In genomic region chr4:86898562-86898961, GRCh38 we compare ENCODE assay signal across 12 cellular contexts. TPM values are rescaled to one million over a fixed set of nuclear protein-coding genes. Genes with fewer than 3 reads are reported as not detected.
DNase-seq lines count a peak whose midpoint lies in the region; ATAC-seq, FAIRE-seq and TF ChIP-seq lines count a peak whose summit lies in the region.
"Had no signal": no experiment of that assay in that cellular context is flagged by ENCODE, and none has a peak within 500 bp of the region (broad histone marks: within the 10 kb centered on the region; RNA-seq: fewer than 3 reads in every experiment).

No MANE protein-coding gene starts in this region.

- no peaks in the 10 kb centered on the region for H3K79me2 ChIP-seq in OCI-LY7 (ENCODE audit: insufficient read depth, low read depth, low read length)

- no peaks in the 10 kb centered on the region for H3K9me2 ChIP-seq in OCI-LY7 (ENCODE audit: insufficient read depth, low read length)

- H3K4me1 Mint-ChIP-seq in type B pancreatic cell (ENCODE audit: unreplicated experiment), result no peaks in the 10 kb centered on the region

- intact Hi-C loops in left cardiac atrium (cut with DNase I), result loop anchor here in 1 of 2 donors (5.0 kb wide), 1 partner anchor 401 kb away; no protein-coding TSS in a partner anchor
- intact Hi-C loops in OCI-LY7 (cut with micrococcal nuclease; ENCODE audit: unreplicated experiment), result loop anchor here (1.0 to 5.0 kb wide), 2 partner anchors 252 to 339 kb away; no protein-coding TSS in a partner anchor

- no peak for DNase-seq in cardiac muscle cell (ENCODE audit: low read depth in 1 of 2, low spot score in 1 of 2)
- no peak for DNase-seq in left cardiac atrium
- peak; percentile 16 for DNase-seq in OCI-LY7 (ENCODE audit: low spot score)
- no peak for DNase-seq in epithelial cell of proximal tubule (ENCODE audit: low read depth)
- no peak for DNase-seq in type B pancreatic cell (ENCODE audit: extremely low spot score, unreplicated experiment)
- no peak for DNase-seq in small intestine
- DNase-seq: activated T-cell treated with anti-CD3 and anti-CD28 coated beads, Interleukin-2, amount 50 U/mL, for 72 hours; NCI-H226; nucleus accumbens had no signal

- POLR2A ChIA-PET in OCI-LY7 (lab: Charles Lee), result interaction anchor here (0.6 to 1.2 kb wide), 3 partner anchors 44 to 527 kb away, joined by 3 to 4 read pairs (median 3); no protein-coding TSS in a partner anchor

- FAIRE-seq in small intestine (lab: Jason Lieb, UNC), result no peak

- ATAC-seq in left cardiac atrium, result no peak
- ATAC-seq in GM19463 (IDR thresholded peaks at IDR 0.05; ENCODE audit: unreplicated experiment), result no peak
- no peak for ATAC-seq in esophagus mucosa
- ATAC-seq: activated T-cell treated with anti-CD3 and anti-CD28 coated beads, Interleukin-2, amount 50 U/mL, for 72 hours had no signal

- H3K27ac ChIP-seq in cardiac muscle cell, result no peak overlapping the region
- H3K27ac ChIP-seq in OCI-LY7 (ENCODE audit: low read depth, low read length, poor library complexity, severe bottlenecking), result no peak overlapping the region
- H3K27ac ChIP-seq in small intestine (ENCODE audit: low read depth in 1 of 2, low read length in 1 of 2), result no peak overlapping the region

- CTCF ChIA-PET in OCI-LY7 (lab: Charles Lee; ENCODE audit: unreplicated experiment), result no interaction called here

- H3K9me3 Mint-ChIP-seq in type B pancreatic cell, result no peaks in the 10 kb centered on the region
- H3K9me3 Mint-ChIP-seq: activated T-cell treated with anti-CD3 and anti-CD28 coated beads, Interleukin-2, amount 50 U/mL, for 72 hours; T-helper 2 cell treated with Interferon-gamma antibody and Interleukin-4, amounts not matched to agents 5 μg/mL and 100 μg/mL, for 36 hours had no signal

- H3K4me1 ChIP-seq in cardiac muscle cell (ENCODE audit: low read depth) (no peaks in the 10 kb centered on the region), OCI-LY7 (ENCODE audit: insufficient read depth, low read length, poor library complexity, severe bottlenecking) (no peaks in the 10 kb centered on the region), small intestine (ENCODE audit: control insufficient read depth in 2 of 2, insufficient read depth in 1 of 2, low read depth in 1 of 2, low read length in 1 of 2) (no peaks in the 10 kb centered on the region)

- no TSS peak for BruUV-seq in OCI-LY7 (replicated peaks; lab: Mats Ljungman, UMichigan)

- H3K27me3 ChIP-seq in cardiac muscle cell (no peaks in the 10 kb centered on the region), small intestine (ENCODE audit: control insufficient read depth in 2 of 2, insufficient read depth in 2 of 2, low read length in 2 of 2) (no peaks in the 10 kb centered on the region)

- H3K36me3 Mint-ChIP-seq in type B pancreatic cell, result no peaks in the 10 kb centered on the region

- no peak overlapping the region for H2AFZ ChIP-seq in OCI-LY7 (ENCODE audit: low read length)

- H3K9me3 ChIP-seq in cardiac muscle cell (ENCODE audit: low read depth) (no peaks in the 10 kb centered on the region), OCI-LY7 (ENCODE audit: low read length) (no peaks in the 10 kb centered on the region), small intestine (ENCODE audit: control insufficient read depth, low read depth) (no peaks in the 10 kb centered on the region)

- no peak overlapping the region for H3K27ac Mint-ChIP-seq in type B pancreatic cell
- H3K27ac Mint-ChIP-seq: activated T-cell treated with anti-CD3 and anti-CD28 coated beads, Interleukin-2, amount 50 U/mL, for 72 hours; T-helper 2 cell treated with Interferon-gamma antibody and Interleukin-4, amounts not matched to agents 5 μg/mL and 100 μg/mL, for 36 hours had no signal

- H4K20me1 ChIP-seq in OCI-LY7 (ENCODE audit: insufficient read depth, low read length), result no peaks in the 10 kb centered on the region

- H3K4me3 ChIP-seq in cardiac muscle cell (no peak overlapping the region), OCI-LY7 (ENCODE audit: low read depth, low read length, poor library complexity, severe bottlenecking) (no peak overlapping the region), epithelial cell of proximal tubule (ENCODE audit: low read depth, low read length) (no peak overlapping the region), small intestine (ENCODE audit: low read depth in 1 of 2, low read length in 2 of 2) (no peak overlapping the region)

- H3K36me3 ChIP-seq in cardiac muscle cell, result no peaks in the 10 kb centered on the region
- no peaks in the 10 kb centered on the region for H3K36me3 ChIP-seq in OCI-LY7 (ENCODE audit: insufficient read depth, low read length)
- no peaks in the 10 kb centered on the region for H3K36me3 ChIP-seq in small intestine (ENCODE audit: control insufficient read depth in 2 of 2, insufficient read depth in 2 of 2, low read length in 2 of 2)

- no peak overlapping the region for H3K4me2 ChIP-seq in OCI-LY7 (ENCODE audit: low read length)

- 84 to 91% (median 91%) methylated on average over 4 of the region's 4 CpGs for WGBS in small intestine, 3 donors

- no peaks in the 10 kb centered on the region for H3K27me3 Mint-ChIP-seq in type B pancreatic cell

- no peak overlapping the region for H3K4me3 Mint-ChIP-seq in type B pancreatic cell
- H3K4me3 Mint-ChIP-seq: activated T-cell treated with anti-CD3 and anti-CD28 coated beads, Interleukin-2, amount 50 U/mL, for 72 hours; T-helper 2 cell treated with Interferon-gamma antibody and Interleukin-4, amounts not matched to agents 5 μg/mL and 100 μg/mL, for 36 hours had no signal

- TF ChIP-seq CTCF in cardiac muscle cell (IDR thresholded peaks at IDR 0.05; ENCODE audit: low read depth, low read length) (peak; percentile 19), OCI-LY7 (conservative IDR thresholded peaks at IDR 0.05; ENCODE audit: low read length) (peak; percentile 66), epithelial cell of proximal tubule (conservative IDR thresholded peaks at IDR 0.05; ENCODE audit: low read depth, low read length) (peak; percentile 56), type B pancreatic cell (conservative IDR thresholded peaks at IDR 0.05) (peak; percentile 39)

RNA-seq across cellular contexts. Expression of gene C4orf36, which starts 6.3 kb away (rescaled TPM):
- total RNA-seq in cardiac muscle cell, result 0.63 TPM in 1 of 2 replicates, not detected in the other
- polyA plus RNA-seq in cardiac muscle cell, result 0.83 TPM in 1 of 2 replicates, not detected in the other
- total RNA-seq in left cardiac atrium, result under 1 TPM in 1 of 2 donors, not detected in 1; 0.44 TPM
- not detected in 2 replicates for total RNA-seq in OCI-LY7 (2014; rRNA removed; shearing (Covaris generic))
- 1.4 TPM in 1 of 2 replicates, not detected in the other for total RNA-seq in OCI-LY7 (2022)
- total RNA-seq in epithelial cell of proximal tubule, result 0.80 and 1.1 TPM in 2 replicates
- total RNA-seq in type B pancreatic cell (ENCODE audit: low replicate concordance), result 1.3 and 2.5 TPM in 2 replicates
- polyA plus RNA-seq in small intestine, result under 1 TPM in 2 of 3 donors, not detected in 1; 0.46 to 0.54 TPM
- total RNA-seq in esophagus mucosa, result 2.4 TPM

RNA-seq across cellular contexts. Expression of gene AFF1, which starts 36.2 kb away (rescaled TPM):
- total RNA-seq in cardiac muscle cell (31.4 and 45.0 TPM in 2 replicates), left cardiac atrium (10 to 100 TPM; 68.1 to 78.4 TPM), OCI-LY7 (2022) (69.7 and 81.4 TPM in 2 replicates), epithelial cell of proximal tubule (12.5 and 13.2 TPM in 2 replicates), type B pancreatic cell (ENCODE audit: low replicate concordance) (39.7 and 55.8 TPM in 2 replicates), esophagus mucosa (39.8 TPM)
- polyA plus RNA-seq in cardiac muscle cell (26.3 and 27.2 TPM in 2 replicates), small intestine (10 to 100 TPM in 1 of 3 donors, 1 to 10 TPM in 2; 5.4 to 11.4 (median 9.4) TPM)
- 28.7 and 29.9 TPM in 2 replicates for total RNA-seq in OCI-LY7 (2014; rRNA removed; shearing (Covaris generic))

RNA-seq across cellular contexts. Expression of gene SLC10A6, which starts 49.4 kb away (rescaled TPM):
- total RNA-seq in cardiac muscle cell (not detected in 2 replicates), left cardiac atrium (1 to 10 TPM in 1 of 2 donors, under 1 TPM in 1; 0.76 to 1.4 TPM), OCI-LY7 (2022) (not detected in 2 replicates), epithelial cell of proximal tubule (not detected in 2 replicates), type B pancreatic cell (ENCODE audit: low replicate concordance) (not detected in 2 replicates), esophagus mucosa (21.2 TPM)
- polyA plus RNA-seq in cardiac muscle cell (not detected in 2 replicates), small intestine (1 to 10 TPM in 1 of 3 donors, not detected in 2; 1.1 TPM)
- not detected in 2 replicates for total RNA-seq in OCI-LY7 (2014; rRNA removed; shearing (Covaris generic))
